9 cellular contexts compared by ENCODE assay signal in genomic region chr1:235864965-235865525, GRCh38. TPM values are rescaled to one million over a fixed set of nuclear protein-coding genes. Genes with fewer than 3 reads are reported as not detected.
A peak's percentile ranks its signal among the peaks of the same experiment; 100 is the strongest.
DNase-seq lines count a peak whose midpoint lies in the region; ATAC-seq, FAIRE-seq and TF ChIP-seq lines count a peak whose summit lies in the region.
"Had no signal": no experiment of that assay in that cellular context is flagged by ENCODE, and none has a peak within 500 bp of the region (broad histone marks: within the 10 kb centered on the region; RNA-seq: fewer than 3 reads in every experiment).

No MANE protein-coding gene starts in this region.

- intact Hi-C loops in activated CD4-positive, alpha-beta T cell treated with anti-CD3 and anti-CD28 coated beads, Interleukin-2, amount 10 ng/mL, durations not matched to agents 24 days and 14 days (cut with micrococcal nuclease), result loop anchor here (1.0 to 10.0 kb wide), 3 partner anchors 9 to 1260 kb away; no protein-coding TSS in a partner anchor
- intact Hi-C loops in activated T-helper 1 cell treated with anti-CD3 and anti-CD28 coated beads, Interleukin-12 subunit alpha, Interleukin-12 subunit beta, Interleukin-2, Interleukin-4 antibody, amounts not matched to agents 30 ng/mL and 10 ng/mL and 1 ng/mL, durations not matched to agents 14 hours and 24 hours and 36 hours (cut with micrococcal nuclease), result loop anchor here (5.0 kb wide), 3 partner anchors 168 to 527 kb away; partner anchors contain the start of genes B3GALNT2 and EDARADD
- intact Hi-C loops in HepG2 (cut with micrococcal nuclease; ENCODE audit: unreplicated experiment), result no loop called here
- intact Hi-C loops in mucosa of descending colon (cut with DNase I, micrococcal nuclease), result loop anchor here in 1 of 2 donors (10.0 kb wide), 1 partner anchor 110 kb away; no protein-coding TSS in a partner anchor

- no peak for FAIRE-seq in HepG2 (lab: Jason Lieb, UNC)

- no peaks in the 10 kb centered on the region for H3K36me3 ChIP-seq in HepG2 (replicated peaks in 1 of 2; ENCODE audit: control insufficient read depth in 1 of 2, insufficient read depth in 2 of 2, low read length in 2 of 2)
- no peaks in the 10 kb centered on the region for H3K36me3 ChIP-seq in thymus (ENCODE audit: control insufficient read depth, insufficient read depth)
- no peaks in the 10 kb centered on the region for H3K36me3 ChIP-seq in mucosa of descending colon (ENCODE audit: low read depth)

- peaks cover 23% of the 10 kb centered on the region for H3K4me1 ChIP-seq in HepG2 (ENCODE audit: insufficient read depth, low read length)
- peaks cover 22% of the 10 kb centered on the region for H3K4me1 ChIP-seq in thymus (ENCODE audit: control insufficient read depth, insufficient read depth, low read length)
- H3K4me1 ChIP-seq in mucosa of descending colon (ENCODE audit: low read depth), result peaks cover 8% of the 10 kb centered on the region

- WGBS in HepG2 (ENCODE audit: low lambda C conversion rate), result 3% methylated on average over 2 of the region's 3 CpGs
- WGBS in thymus, result 83% methylated on average over 2 of the region's 3 CpGs

- no peaks in the 10 kb centered on the region for H3K79me2 ChIP-seq in HepG2 (ENCODE audit: insufficient read depth, low read length)

- H3K27me3 ChIP-seq in HepG2 (ENCODE audit: control insufficient read depth in 1 of 2, insufficient read depth in 2 of 2, low read length in 2 of 2), result no peaks in the 10 kb centered on the region
- H3K27me3 ChIP-seq in thymus (ENCODE audit: control insufficient read depth, insufficient read depth), result no peaks in the 10 kb centered on the region

- DNase-seq in activated CD4-positive, alpha-beta T cell treated with anti-CD3 and anti-CD28 coated beads, Interleukin-2, amount 10 ng/mL, durations not matched to agents 24 days and 14 days, result peak; percentile 74
- DNase-seq in activated CD4-positive, alpha-beta T cell treated with anti-CD3 and anti-CD28 coated beads, Interleukin-2, amount 50 U/mL, for 4 hours, result no peak
- no peak for DNase-seq in activated T-helper 1 cell treated with anti-CD3 and anti-CD28 coated beads, Interleukin-12 subunit alpha, Interleukin-12 subunit beta, Interleukin-2, Interleukin-4 antibody, amounts not matched to agents 30 ng/mL and 10 ng/mL and 1 ng/mL, durations not matched to agents 14 hours and 24 hours and 36 hours (ENCODE audit: low spot score)
- DNase-seq in HepG2 (ENCODE audit: low spot score), result no peak
- no peak for DNase-seq in amniotic stem cell (lab: John Stamatoyannopoulos, UW)
- DNase-seq in RPMI8226, result no peak
- DNase-seq in mucosa of descending colon, result no peak
- DNase-seq: midbrain had no signal

- no peaks in the 10 kb centered on the region for H3K9me3 ChIP-seq in HepG2 (ENCODE audit: low read length)
- no peaks in the 10 kb centered on the region for H3K9me3 ChIP-seq in thymus (ENCODE audit: control insufficient read depth)
- no peaks in the 10 kb centered on the region for H3K9me3 ChIP-seq in mucosa of descending colon

- H3K4me3 ChIP-seq in HepG2 (replicated peaks in 1 of 3; ENCODE audit: insufficient read depth in 1 of 3, low read depth in 2 of 3, low read length in 3 of 3) (peak overlapping the region in 2 of 3 experiments; percentile 2 to 62; a peak in 2 of 6 replicates), thymus (ENCODE audit: low read length) (peak overlapping the region; percentile 90), mucosa of descending colon (no peak overlapping the region)

- H3K27ac Mint-ChIP-seq in activated CD4-positive, alpha-beta T cell treated with anti-CD3 and anti-CD28 coated beads, Interleukin-2, amount 10 ng/mL, durations not matched to agents 24 days and 14 days, result peak overlapping the region; percentile 100
- peak overlapping the region; percentile 86 for H3K27ac Mint-ChIP-seq in activated T-helper 1 cell treated with anti-CD3 and anti-CD28 coated beads, Interleukin-12 subunit alpha, Interleukin-12 subunit beta, Interleukin-2, Interleukin-4 antibody, amounts not matched to agents 30 ng/mL and 10 ng/mL and 1 ng/mL, durations not matched to agents 14 hours and 24 hours and 36 hours

- POLR2A ChIA-PET in HepG2 (lab: Yijun Ruan, JAX), result interaction anchor here (1.1 to 1.9 kb wide), 2 partner anchors 107 to 360 kb away, joined by 3 to 9 read pairs; no protein-coding TSS in a partner anchor

- TF ChIP-seq EP300 in HepG2 (IDR thresholded peaks at IDR 0.05; ENCODE audit: low read depth in 2 of 2, low read length in 2 of 2) (no peak), HepG2 (CRISPR knock-in tag; IDR thresholded peaks at IDR 0.05; ENCODE audit: borderline replicate concordance) (no peak)

- H3K9me3 Mint-ChIP-seq in activated CD4-positive, alpha-beta T cell treated with anti-CD3 and anti-CD28 coated beads, Interleukin-2, amount 10 ng/mL, durations not matched to agents 24 days and 14 days, result no peaks in the 10 kb centered on the region
- no peaks in the 10 kb centered on the region for H3K9me3 Mint-ChIP-seq in activated T-helper 1 cell treated with anti-CD3 and anti-CD28 coated beads, Interleukin-12 subunit alpha, Interleukin-12 subunit beta, Interleukin-2, Interleukin-4 antibody, amounts not matched to agents 30 ng/mL and 10 ng/mL and 1 ng/mL, durations not matched to agents 14 hours and 24 hours and 36 hours

- in situ Hi-C loops in HepG2 (cut with HindIII; ENCODE audit: extremely low pct_ligation_motif_present, low pct_unique_long_range_greater_than_20kb), result loop anchor here (10.0 kb wide), 1 partner anchor 110 kb away; no protein-coding TSS in a partner anchor

- BruUV-seq in HepG2 (replicated peaks; lab: Mats Ljungman, UMichigan), result no TSS peak

- peaks cover 44% of the 10 kb centered on the region for H3K36me3 Mint-ChIP-seq in activated CD4-positive, alpha-beta T cell treated with anti-CD3 and anti-CD28 coated beads, Interleukin-2, amount 10 ng/mL, durations not matched to agents 24 days and 14 days (ENCODE audit: low read depth)
- H3K36me3 Mint-ChIP-seq in activated T-helper 1 cell treated with anti-CD3 and anti-CD28 coated beads, Interleukin-12 subunit alpha, Interleukin-12 subunit beta, Interleukin-2, Interleukin-4 antibody, amounts not matched to agents 30 ng/mL and 10 ng/mL and 1 ng/mL, durations not matched to agents 14 hours and 24 hours and 36 hours (ENCODE audit: low read depth), result peaks cover 37% of the 10 kb centered on the region

- H3K9ac ChIP-seq in HepG2 (ENCODE audit: insufficient read depth, low read depth, low read length), result peak overlapping the region; percentile 20; the same call in 1 of the 2 replicates

- TF ChIP-seq POLR2A in HepG2 (IDR thresholded peaks at IDR 0.05; ENCODE audit: insufficient read depth in 1 of 2, low read depth in 2 of 2, low read length in 2 of 2), result no peak

- peak overlapping the region; percentile 99 for H3K4me3 Mint-ChIP-seq in activated CD4-positive, alpha-beta T cell treated with anti-CD3 and anti-CD28 coated beads, Interleukin-2, amount 10 ng/mL, durations not matched to agents 24 days and 14 days
- H3K4me3 Mint-ChIP-seq in activated T-helper 1 cell treated with anti-CD3 and anti-CD28 coated beads, Interleukin-12 subunit alpha, Interleukin-12 subunit beta, Interleukin-2, Interleukin-4 antibody, amounts not matched to agents 30 ng/mL and 10 ng/mL and 1 ng/mL, durations not matched to agents 14 hours and 24 hours and 36 hours, result peak overlapping the region; percentile 98

- H2AFZ ChIP-seq in HepG2 (ENCODE audit: low read length), result peak overlapping the region; percentile 50

- peak overlapping the region; percentile 87; the same call in 1 of the 2 replicates for H3K4me2 ChIP-seq in HepG2 (ENCODE audit: low read depth, low read length)

- H3K4me1 Mint-ChIP-seq in activated CD4-positive, alpha-beta T cell treated with anti-CD3 and anti-CD28 coated beads, Interleukin-2, amount 10 ng/mL, durations not matched to agents 24 days and 14 days, result peaks cover 45% of the 10 kb centered on the region
- peaks cover 61% of the 10 kb centered on the region for H3K4me1 Mint-ChIP-seq in activated T-helper 1 cell treated with anti-CD3 and anti-CD28 coated beads, Interleukin-12 subunit alpha, Interleukin-12 subunit beta, Interleukin-2, Interleukin-4 antibody, amounts not matched to agents 30 ng/mL and 10 ng/mL and 1 ng/mL, durations not matched to agents 14 hours and 24 hours and 36 hours (ENCODE audit: low read depth)

- no peak overlapping the region for H3K27ac ChIP-seq in HepG2 (ENCODE audit: extremely low read length, insufficient read depth, low read length)
- H3K27ac ChIP-seq in thymus (ENCODE audit: low read depth), result peak overlapping the region; percentile 58

- no peak for TF ChIP-seq CTCF in HepG2 (CRISPR knock-in tag; IDR thresholded peaks at IDR 0.05)
- no peak for TF ChIP-seq CTCF in mucosa of descending colon (IDR thresholded peaks at IDR 0.05)

- no peaks in the 10 kb centered on the region for H3K27me3 Mint-ChIP-seq in activated CD4-positive, alpha-beta T cell treated with anti-CD3 and anti-CD28 coated beads, Interleukin-2, amount 10 ng/mL, durations not matched to agents 24 days and 14 days
- H3K27me3 Mint-ChIP-seq in activated T-helper 1 cell treated with anti-CD3 and anti-CD28 coated beads, Interleukin-12 subunit alpha, Interleukin-12 subunit beta, Interleukin-2, Interleukin-4 antibody, amounts not matched to agents 30 ng/mL and 10 ng/mL and 1 ng/mL, durations not matched to agents 14 hours and 24 hours and 36 hours (ENCODE audit: insufficient read depth), result no peaks in the 10 kb centered on the region

- ATAC-seq in HepG2 (no peak), mucosa of descending colon (no peak)

- no peaks in the 10 kb centered on the region for H4K20me1 ChIP-seq in HepG2 (ENCODE audit: insufficient read depth, low read length)

- no peak for TF ChIP-seq RAD21 in HepG2 (CRISPR knock-in tag; IDR thresholded peaks at IDR 0.05)

- CTCF ChIA-PET in HepG2 (lab: Yijun Ruan, JAX; ENCODE audit: low intra/inter-chr PET ratio, low total read pairs), result interaction anchor here (2.6 kb wide), 1 partner anchor 106 kb away, joined by 19 read pairs; no protein-coding TSS in a partner anchor

RNA-seq across cellular contexts. Expression of gene LYST, which starts 1.7 kb away (rescaled TPM):
- 94.5 and 106 TPM in 2 replicates for total RNA-seq in activated CD4-positive, alpha-beta T cell treated with anti-CD3 and anti-CD28 coated beads, Interleukin-2, amount 10 ng/mL, durations not matched to agents 24 days and 14 days
- total RNA-seq in activated T-helper 1 cell treated with anti-CD3 and anti-CD28 coated beads, Interleukin-12 subunit alpha, Interleukin-12 subunit beta, Interleukin-2, Interleukin-4 antibody, amounts not matched to agents 30 ng/mL and 10 ng/mL and 1 ng/mL, durations not matched to agents 14 hours and 24 hours and 36 hours, result 144 and 145 TPM in 2 replicates
- total RNA-seq in HepG2 (2016; rRNA removed; fragmentation: Illumina TruSeq; extraction: Trizol) (2.5 and 2.7 TPM in 2 replicates), mucosa of descending colon (10 to 100 TPM; 24.0 to 32.3 (median 26.7) TPM)
- total RNA-seq in HepG2 (2016; cell fraction: cytosol; rRNA removed; fragmentation: Illumina TruSeq; extraction: Trizol; ENCODE audit: low read depth), result 2.5 and 2.8 TPM in 2 replicates
- total RNA-seq in HepG2 (2016; cell fraction: insoluble cytoplasmic fraction; rRNA removed; fragmentation: Illumina TruSeq; extraction: Trizol), result 2.8 and 3.0 TPM in 2 replicates
- total RNA-seq in HepG2 (2016; cell fraction: membrane; rRNA removed; fragmentation: Illumina TruSeq; extraction: Trizol), result 1.3 and 1.6 TPM in 2 replicates
- total RNA-seq in HepG2 (2016; cell fraction: nucleus; rRNA removed; fragmentation: Illumina TruSeq; extraction: Trizol), result 5.8 and 6.4 TPM in 2 replicates
- polyA plus RNA-seq in HepG2 (2011; rRNA removed) (0.91 and 1.3 TPM in 2 replicates), thymus (25.7 TPM)
- polyA plus RNA-seq in HepG2 (2011; cell fraction: cytosol; rRNA removed), result 0.55 and 1.0 TPM in 2 replicates
- 1.5 and 1.6 TPM in 2 replicates for polyA plus RNA-seq in HepG2 (2011; cell fraction: nucleus; rRNA removed)
- 0.80 and 0.81 TPM in 2 replicates for polyA plus RNA-seq in HepG2 (2012)
- 2.1 and 2.9 TPM in 2 replicates for polyA plus RNA-seq in HepG2 (2016; cell fraction: cytosol; fragmentation: Illumina TruSeq; extraction: Trizol; ENCODE audit: low read depth)
- 2.1 and 2.2 TPM in 2 replicates for polyA plus RNA-seq in HepG2 (2016; cell fraction: insoluble cytoplasmic fraction; fragmentation: Illumina TruSeq; extraction: Trizol; ENCODE audit: low read depth)
- 1.7 and 1.8 TPM in 2 replicates for polyA plus RNA-seq in HepG2 (2016; cell fraction: membrane; fragmentation: Illumina TruSeq; extraction: Trizol; ENCODE audit: low read depth)
- polyA plus RNA-seq in HepG2 (2016; cell fraction: nucleus; fragmentation: Illumina TruSeq; extraction: Trizol; ENCODE audit: insufficient read depth, low read depth), result 3.3 and 5.1 TPM in 2 replicates
- 1.4 and 4.8 TPM in 2 replicates for polyA minus RNA-seq in HepG2 (2011; rRNA and poly(A)+ RNA removed; ENCODE audit: low replicate concordance)
- 2.0 and 2.5 TPM in 2 replicates for polyA minus RNA-seq in HepG2 (2011; cell fraction: cytosol; rRNA and poly(A)+ RNA removed)
- polyA minus RNA-seq in HepG2 (2011; cell fraction: nucleus; rRNA and poly(A)+ RNA removed), result 7.7 and 8.7 TPM in 2 replicates
